ENCODE assay signal across 9 cellular contexts in genomic region chr11:128714881-128715280, GRCh38. TPM values are rescaled to one million over a fixed set of nuclear protein-coding genes. Genes with fewer than 3 reads are reported as not detected.
DNase-seq lines count a peak whose midpoint lies in the region; ATAC-seq and TF ChIP-seq lines count a peak whose summit lies in the region.
"Had no signal": no experiment of that assay in that cellular context is flagged by ENCODE, and none has a peak within 500 bp of the region (broad histone marks: within the 10 kb centered on the region; RNA-seq: fewer than 3 reads in every experiment).

No MANE protein-coding gene starts in this region.

- H3K27me3 ChIP-seq in CD4-positive, alpha-beta memory T cell (ENCODE audit: insufficient read depth, low read length) = no peaks in the 10 kb centered on the region
- H3K27me3 ChIP-seq in Loucy (ENCODE audit: insufficient read depth, low read length, poor library complexity, severe bottlenecking) = no peaks in the 10 kb centered on the region
- H3K27me3 ChIP-seq in neutrophil = no peaks in the 10 kb centered on the region

- no peak overlapping the region for H3K4me3 ChIP-seq in CD4-positive, alpha-beta memory T cell (ENCODE audit: low read length in 2 of 2)
- no peak overlapping the region for H3K4me3 ChIP-seq in Loucy (ENCODE audit: low read length, poor library complexity, severe bottlenecking)
- peak overlapping the region in 1 of 2 experiments; percentile 22 for H3K4me3 ChIP-seq in neutrophil (ENCODE audit: low read depth in 1 of 2, low read length in 1 of 2)

- POLR2A ChIA-PET in CD4-positive, alpha-beta memory T cell (lab: Charles Lee; ENCODE audit: partially characterized antibody) = interaction anchor here (0.9 to 22.3 kb wide), 4 partner anchors 9 to 20 kb away, joined by 3 to 373 read pairs (median 80); partner anchors contain the start of gene FLI1

- peak overlapping the region; percentile 21 for H3K4me2 ChIP-seq in Loucy (ENCODE audit: low read depth, low read length, poor library complexity, severe bottlenecking)

- no peak for ATAC-seq in central memory CD8-positive, alpha-beta T cell (replicated peaks; ENCODE audit: extremely low read depth, poor library complexity, severe bottlenecking)
- no peak for ATAC-seq in GM19455 (IDR thresholded peaks at IDR 0.05; ENCODE audit: unreplicated experiment)

- in situ Hi-C loops in GM13977 (cut with MboI; ENCODE audit: low pct_unique_long_range_greater_than_20kb, low sequenced_read_pairs, unreplicated experiment) = no loop called here

- TF ChIP-seq CTCF in Loucy (conservative IDR thresholded peaks at IDR 0.05; ENCODE audit: low read length) = no peak
- no peak for TF ChIP-seq CTCF in neutrophil (IDR thresholded peaks at IDR 0.05)
- no peak for TF ChIP-seq CTCF in GM13977 (IDR thresholded peaks at IDR 0.05; ENCODE audit: extremely low read depth, insufficient read depth, missing control alignments)

- H3K79me2 ChIP-seq in Loucy (ENCODE audit: insufficient read depth, low read length) = peaks cover 100% of the 10 kb centered on the region

- H3K9me3 ChIP-seq in CD4-positive, alpha-beta memory T cell (ENCODE audit: control insufficient read depth in 1 of 2, low read length in 2 of 2) = no peaks in the 10 kb centered on the region
- H3K9me3 ChIP-seq in Loucy (ENCODE audit: insufficient read depth, low read depth, low read length) (no peaks in the 10 kb centered on the region), neutrophil (no peaks in the 10 kb centered on the region)

- H2AFZ ChIP-seq in Loucy (ENCODE audit: low read length) = no peak overlapping the region

- H3K4me3 Mint-ChIP-seq in CD4-positive, alpha-beta memory T cell = peak overlapping the region in 5 of 8 donors; percentile 10 to 94 (median 65)
- H3K4me3 Mint-ChIP-seq in central memory CD8-positive, alpha-beta T cell = peak overlapping the region; percentile 36

- H3K27ac Mint-ChIP-seq in CD4-positive, alpha-beta memory T cell = peak overlapping the region; percentile 53 to 99 (median 90)
- peak overlapping the region; percentile 75 for H3K27ac Mint-ChIP-seq in central memory CD8-positive, alpha-beta T cell (ENCODE audit: low read depth)

- peaks cover 69% of the 10 kb centered on the region for H4K20me1 ChIP-seq in Loucy (ENCODE audit: insufficient read depth, low read length, poor library complexity, severe bottlenecking)

- no peaks in the 10 kb centered on the region for H3K9me2 ChIP-seq in Loucy (replicated peaks; ENCODE audit: low read depth, low read length)

- H3K4me1 ChIP-seq in CD4-positive, alpha-beta memory T cell (ENCODE audit: insufficient read depth, low read length) = peaks cover 100% of the 10 kb centered on the region
- H3K4me1 ChIP-seq in Loucy (ENCODE audit: insufficient read depth, low read length, poor library complexity, severe bottlenecking) (peaks cover 80% of the 10 kb centered on the region), neutrophil (ENCODE audit: control insufficient read depth in 1 of 2, insufficient read depth in 1 of 2, low read depth in 1 of 2, low read length in 1 of 2) (peaks cover 95 to 98% of the 10 kb centered on the region in 2 experiments)

- 0 out of 2 replicates have a peak, but pooled peaks cover 2% of the 10 kb centered on the region for H3F3A ChIP-seq in Loucy (ENCODE audit: low read depth)

- no peaks in the 10 kb centered on the region for H3K36me3 ChIP-seq in CD4-positive, alpha-beta memory T cell (ENCODE audit: insufficient read depth, low read length)
- H3K36me3 ChIP-seq in Loucy (ENCODE audit: insufficient read depth, low read length) (peaks cover 17% of the 10 kb centered on the region; the same call in 1 of the 2 replicates), neutrophil (peaks cover 5% of the 10 kb centered on the region)

- H3K4me1 Mint-ChIP-seq in CD4-positive, alpha-beta memory T cell = peaks cover 83 to 100% (median 95%) of the 10 kb centered on the region in 4 donors
- H3K4me1 Mint-ChIP-seq in central memory CD8-positive, alpha-beta T cell = peaks cover 91% of the 10 kb centered on the region

- intact Hi-C loops in CD4-positive, alpha-beta memory T cell (cut with micrococcal nuclease) = loop anchor here (2.0 kb wide), 1 partner anchor 14 kb away; no protein-coding TSS in a partner anchor

- DNase-seq in CD4-positive, alpha-beta memory T cell = no peak
- DNase-seq in central memory CD8-positive, alpha-beta T cell (ENCODE audit: low spot score in 2 of 2) = no peak
- DNase-seq in GM13977 (ENCODE audit: low spot score) (no peak), NCI-H345 treated with DMSO at 0.1 percent for 48 hours (lab: John Stamatoyannopoulos, UW; ENCODE audit: unreplicated experiment) (no peak), UCSD-AML1 (lab: John Stamatoyannopoulos, UW; ENCODE audit: unreplicated experiment) (no peak)
- DNase-seq: occipital lobe had no signal

- H3K9me3 Mint-ChIP-seq in CD4-positive, alpha-beta memory T cell = no peaks in the 10 kb centered on the region
- no peaks in the 10 kb centered on the region for H3K9me3 Mint-ChIP-seq in central memory CD8-positive, alpha-beta T cell

- no peaks in the 10 kb centered on the region for H3K27me3 Mint-ChIP-seq in CD4-positive, alpha-beta memory T cell
- no peaks in the 10 kb centered on the region for H3K27me3 Mint-ChIP-seq in central memory CD8-positive, alpha-beta T cell

- H3K36me3 Mint-ChIP-seq in CD4-positive, alpha-beta memory T cell = peaks cover 20 to 24% of the 10 kb centered on the region in 2 donors
- peaks cover 12% of the 10 kb centered on the region for H3K36me3 Mint-ChIP-seq in central memory CD8-positive, alpha-beta T cell (ENCODE audit: insufficient read depth)

- H3K9ac ChIP-seq in Loucy (ENCODE audit: low read depth, low read length, poor library complexity, severe bottlenecking) = no peak overlapping the region

- CTCF ChIA-PET in CD4-positive, alpha-beta memory T cell (lab: Charles Lee; ENCODE audit: partially characterized antibody) = interaction anchor here (1.0 to 2.0 kb wide), 3 partner anchors 12 to 19 kb away, joined by 3 to 6 read pairs (median 5); no protein-coding TSS in a partner anchor

- no peak overlapping the region for H3K27ac ChIP-seq in CD4-positive, alpha-beta memory T cell (ENCODE audit: low read depth, low read length)
- H3K27ac ChIP-seq in neutrophil = peak overlapping the region; percentile 95

RNA-seq across cellular contexts. Expression of gene FLI1, which starts 21.0 kb away (rescaled TPM):
- 100 to 1,000 TPM; 112 to 122 TPM for total RNA-seq in CD4-positive, alpha-beta memory T cell
- polyA plus RNA-seq in CD4-positive, alpha-beta memory T cell = 10 to 100 TPM; 54.6 to 93.1 TPM
